Comparison of ENCODE assay signal across 22 cellular contexts in the genomic region with DNA sequence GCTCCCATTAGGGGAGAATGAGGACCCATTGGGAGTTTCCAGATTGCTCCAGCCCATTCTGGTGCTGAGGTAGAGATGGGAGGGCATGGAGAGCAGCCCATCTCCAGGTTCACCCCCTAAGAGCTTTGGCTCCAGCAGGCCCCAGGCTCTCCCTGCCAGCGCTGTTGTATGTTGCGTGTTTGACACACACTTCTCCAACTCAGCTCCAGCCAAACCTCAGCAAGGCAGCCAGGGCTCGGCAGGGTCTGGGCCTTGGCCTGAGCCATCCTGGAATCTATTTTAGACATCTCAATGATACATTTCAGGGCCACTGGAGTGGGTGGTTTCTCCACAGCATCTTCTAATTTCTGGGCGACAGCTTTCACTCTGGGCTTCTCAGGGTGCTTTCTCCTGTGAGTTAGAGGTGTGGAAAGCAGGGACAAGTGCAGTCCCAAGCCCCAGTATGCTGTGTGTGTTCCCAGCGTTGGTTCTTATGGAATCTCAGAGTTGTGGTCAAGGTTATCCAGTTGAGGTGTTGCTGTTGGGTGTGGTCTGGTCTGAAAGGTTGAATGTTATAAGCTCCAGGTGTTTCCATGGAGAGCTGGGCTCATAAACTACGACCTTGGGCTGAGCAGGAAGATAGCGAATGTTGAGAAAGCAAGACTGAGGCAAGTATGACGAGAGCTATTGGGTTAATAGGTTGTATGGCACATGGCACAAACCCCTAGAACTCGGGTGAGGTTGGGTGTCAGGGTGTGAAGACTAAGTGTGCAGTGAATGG.
DNase-seq lines count a peak whose midpoint lies in the region; ATAC-seq lines count a peak whose summit lies in the region.
"Had no signal": no experiment of that assay in that cellular context is flagged by ENCODE, and none has a peak within 500 bp of the region (broad histone marks: within the 10 kb centered on the region; RNA-seq: fewer than 3 reads in every experiment).

No MANE protein-coding gene starts in this region.

- H3K9ac ChIP-seq in adipocyte (ENCODE audit: low read length): peak overlapping the region; percentile 5

- H3K27me3 ChIP-seq in adipocyte (replicated peaks; ENCODE audit: control insufficient read depth, insufficient read depth, low read length): no peaks in the 10 kb centered on the region
- H3K27me3 ChIP-seq: tibial artery had no signal

- DNase-seq in GM03348 (ENCODE audit: low spot score) (peak; percentile 68), adipocyte (ENCODE audit: low read depth) (no peak), left cardiac atrium (no peak), sciatic nerve (ENCODE audit: low spot score) (no peak), NCI-H748 (lab: John Stamatoyannopoulos, UW; ENCODE audit: unreplicated experiment) (no peak), iPS-NIHi7 (ENCODE audit: extremely low spot score) (no peak), NCI-H1105 treated with DMSO at 0.1 percent for 48 hours (lab: John Stamatoyannopoulos, UW) (no peak), germinal center (ENCODE audit: low spot score) (no peak)
- DNase-seq: activated CD8-positive, alpha-beta memory T cell treated with anti-CD3 and anti-CD28 coated beads for 24 hours; activated naive CD4-positive, alpha-beta T cell treated with anti-CD3 and anti-CD28 coated beads, Interleukin-2, amount 50 U/mL, for 16 hours; activated T-cell treated with anti-CD3 and anti-CD28 coated beads, Interleukin-2, amount 50 U/mL, for 48 hours; Caco-2; cortex of kidney; foreskin keratinocyte; nucleus accumbens; PC-9; stimulated activated naive CD4-positive, alpha-beta T cell; T-helper 9 cell had no signal

- H3K4me1 ChIP-seq in adipocyte (ENCODE audit: control insufficient read depth, insufficient read depth, low read length): peaks cover 54% of the 10 kb centered on the region
- H3K4me1 ChIP-seq: Caco-2, foreskin keratinocyte had no signal

- H3K36me3 ChIP-seq in adipocyte (ENCODE audit: control insufficient read depth, insufficient read depth, low read length, severe bottlenecking): peaks cover 19% of the 10 kb centered on the region

- no peak overlapping the region for H3K4me3 ChIP-seq in adipocyte (ENCODE audit: low read length)
- H3K4me3 ChIP-seq: PC-9, SK-N-MC, tibial artery had no signal

- intact Hi-C loops in left cardiac atrium (cut with DNase I): no loop called here
- intact Hi-C loops in sciatic nerve (cut with DNase I): no loop called here

- ATAC-seq in left cardiac atrium: peak; percentile 59 to 66
- ATAC-seq in sciatic nerve: peak; percentile 63
- ATAC-seq: activated CD4-positive, CD25-positive, alpha-beta regulatory T cell treated with anti-CD3 and anti-CD28 coated beads, Interleukin-2, amount 50 U/mL, for 24 hours; foreskin keratinocyte; left lobe of liver had no signal

- no peaks in the 10 kb centered on the region for H3K9me3 ChIP-seq in adipocyte (ENCODE audit: control insufficient read depth, low read length)
- H3K9me3 ChIP-seq: Caco-2, tibial artery had no signal
